Comparison of ENCODE assay signal across 1 cellular context in the genomic region with DNA sequence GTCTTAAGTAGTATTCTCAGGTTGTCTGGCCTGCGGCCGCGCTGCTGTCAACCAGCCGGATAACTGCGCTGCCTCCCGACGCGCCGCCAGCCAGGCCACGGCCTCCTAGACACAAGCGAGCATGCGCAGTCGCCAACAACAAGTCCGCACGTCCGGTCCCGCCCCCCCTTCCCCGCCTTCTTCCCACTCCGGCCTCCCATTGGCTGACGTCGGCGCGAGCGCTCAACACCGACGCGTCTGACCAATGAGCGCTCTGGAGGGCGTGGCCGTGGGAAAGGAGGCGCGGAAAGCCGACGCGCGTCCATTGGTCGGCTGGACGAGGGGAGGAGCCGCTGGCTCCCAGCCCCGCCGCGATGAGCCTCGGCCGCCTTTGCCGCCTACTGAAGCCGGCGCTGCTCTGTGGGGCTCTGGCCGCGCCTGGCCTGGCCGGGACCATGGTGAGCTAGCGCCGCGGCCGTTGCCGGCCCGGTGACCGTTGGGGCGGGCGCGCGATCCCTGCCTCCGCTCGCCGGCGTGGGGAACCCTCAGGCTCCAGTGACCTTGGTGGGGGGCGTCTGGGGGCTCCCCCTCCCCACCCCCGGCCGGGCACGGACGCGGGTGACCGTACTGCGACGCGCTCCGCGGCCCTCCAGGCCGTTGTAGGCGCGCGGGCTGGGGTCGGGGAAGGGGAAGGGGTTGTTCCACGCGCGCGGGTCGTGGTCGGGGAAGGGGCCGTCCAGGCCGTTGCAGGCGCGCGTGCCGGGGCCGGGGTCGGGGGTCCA.
TF ChIP-seq lines count a peak whose summit lies in the region.

A gene with protein sequence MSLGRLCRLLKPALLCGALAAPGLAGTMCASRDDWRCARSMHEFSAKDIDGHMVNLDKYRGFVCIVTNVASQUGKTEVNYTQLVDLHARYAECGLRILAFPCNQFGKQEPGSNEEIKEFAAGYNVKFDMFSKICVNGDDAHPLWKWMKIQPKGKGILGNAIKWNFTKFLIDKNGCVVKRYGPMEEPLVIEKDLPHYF (plus strand): TSS at position 304 of the 761 bp plus-strand sequence. CDS start 50 bp downstream, at position 354.

TF ChIP-seq in K562, 482 proteins besides CTCF, POLR2A, EP300 and RAD21 (continued from another document and continues in another):
- TF ChIP-seq, protein P1, sequence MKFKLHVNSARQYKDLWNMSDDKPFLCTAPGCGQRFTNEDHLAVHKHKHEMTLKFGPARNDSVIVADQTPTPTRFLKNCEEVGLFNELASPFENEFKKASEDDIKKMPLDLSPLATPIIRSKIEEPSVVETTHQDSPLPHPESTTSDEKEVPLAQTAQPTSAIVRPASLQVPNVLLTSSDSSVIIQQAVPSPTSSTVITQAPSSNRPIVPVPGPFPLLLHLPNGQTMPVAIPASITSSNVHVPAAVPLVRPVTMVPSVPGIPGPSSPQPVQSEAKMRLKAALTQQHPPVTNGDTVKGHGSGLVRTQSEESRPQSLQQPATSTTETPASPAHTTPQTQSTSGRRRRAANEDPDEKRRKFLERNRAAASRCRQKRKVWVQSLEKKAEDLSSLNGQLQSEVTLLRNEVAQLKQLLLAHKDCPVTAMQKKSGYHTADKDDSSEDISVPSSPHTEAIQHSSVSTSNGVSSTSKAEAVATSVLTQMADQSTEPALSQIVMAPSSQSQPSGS (CRISPR knock-in tag; IDR thresholded peaks at IDR 0.05) = no peak
- no peak; the same call in 1 of the 2 replicates for TF ChIP-seq ZBTB1 (CRISPR knock-in tag; IDR thresholded peaks at IDR 0.05; ENCODE audit: borderline replicate concordance, low read depth)
- TF ChIP-seq, protein P2, sequence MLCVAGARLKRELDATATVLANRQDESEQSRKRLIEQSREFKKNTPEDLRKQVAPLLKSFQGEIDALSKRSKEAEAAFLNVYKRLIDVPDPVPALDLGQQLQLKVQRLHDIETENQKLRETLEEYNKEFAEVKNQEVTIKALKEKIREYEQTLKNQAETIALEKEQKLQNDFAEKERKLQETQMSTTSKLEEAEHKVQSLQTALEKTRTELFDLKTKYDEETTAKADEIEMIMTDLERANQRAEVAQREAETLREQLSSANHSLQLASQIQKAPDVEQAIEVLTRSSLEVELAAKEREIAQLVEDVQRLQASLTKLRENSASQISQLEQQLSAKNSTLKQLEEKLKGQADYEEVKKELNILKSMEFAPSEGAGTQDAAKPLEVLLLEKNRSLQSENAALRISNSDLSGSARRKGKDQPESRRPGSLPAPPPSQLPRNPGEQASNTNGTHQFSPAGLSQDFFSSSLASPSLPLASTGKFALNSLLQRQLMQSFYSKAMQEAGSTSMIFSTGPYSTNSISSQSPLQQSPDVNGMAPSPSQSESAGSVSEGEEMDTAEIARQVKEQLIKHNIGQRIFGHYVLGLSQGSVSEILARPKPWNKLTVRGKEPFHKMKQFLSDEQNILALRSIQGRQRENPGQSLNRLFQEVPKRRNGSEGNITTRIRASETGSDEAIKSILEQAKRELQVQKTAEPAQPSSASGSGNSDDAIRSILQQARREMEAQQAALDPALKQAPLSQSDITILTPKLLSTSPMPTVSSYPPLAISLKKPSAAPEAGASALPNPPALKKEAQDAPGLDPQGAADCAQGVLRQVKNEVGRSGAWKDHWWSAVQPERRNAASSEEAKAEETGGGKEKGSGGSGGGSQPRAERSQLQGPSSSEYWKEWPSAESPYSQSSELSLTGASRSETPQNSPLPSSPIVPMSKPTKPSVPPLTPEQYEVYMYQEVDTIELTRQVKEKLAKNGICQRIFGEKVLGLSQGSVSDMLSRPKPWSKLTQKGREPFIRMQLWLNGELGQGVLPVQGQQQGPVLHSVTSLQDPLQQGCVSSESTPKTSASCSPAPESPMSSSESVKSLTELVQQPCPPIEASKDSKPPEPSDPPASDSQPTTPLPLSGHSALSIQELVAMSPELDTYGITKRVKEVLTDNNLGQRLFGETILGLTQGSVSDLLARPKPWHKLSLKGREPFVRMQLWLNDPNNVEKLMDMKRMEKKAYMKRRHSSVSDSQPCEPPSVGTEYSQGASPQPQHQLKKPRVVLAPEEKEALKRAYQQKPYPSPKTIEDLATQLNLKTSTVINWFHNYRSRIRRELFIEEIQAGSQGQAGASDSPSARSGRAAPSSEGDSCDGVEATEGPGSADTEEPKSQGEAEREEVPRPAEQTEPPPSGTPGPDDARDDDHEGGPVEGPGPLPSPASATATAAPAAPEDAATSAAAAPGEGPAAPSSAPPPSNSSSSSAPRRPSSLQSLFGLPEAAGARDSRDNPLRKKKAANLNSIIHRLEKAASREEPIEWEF (CRISPR knock-in tag; IDR thresholded peaks at IDR 0.05) = no peak
- TF ChIP-seq ZNF561 (CRISPR knock-in tag; conservative IDR thresholded peaks at IDR 0.05) = no peak
- no peak for TF ChIP-seq POU5F1 (IDR thresholded peaks at IDR 0.05; ENCODE audit: borderline replicate concordance, low read depth, low read length, partially characterized antibody)
- no peak for TF ChIP-seq NFXL1 (CRISPR knock-in tag; IDR thresholded peaks at IDR 0.05)
- no peak for TF ChIP-seq PHB2 (IDR thresholded peaks at IDR 0.05; ENCODE audit: low read depth)
- TF ChIP-seq, protein P3, sequence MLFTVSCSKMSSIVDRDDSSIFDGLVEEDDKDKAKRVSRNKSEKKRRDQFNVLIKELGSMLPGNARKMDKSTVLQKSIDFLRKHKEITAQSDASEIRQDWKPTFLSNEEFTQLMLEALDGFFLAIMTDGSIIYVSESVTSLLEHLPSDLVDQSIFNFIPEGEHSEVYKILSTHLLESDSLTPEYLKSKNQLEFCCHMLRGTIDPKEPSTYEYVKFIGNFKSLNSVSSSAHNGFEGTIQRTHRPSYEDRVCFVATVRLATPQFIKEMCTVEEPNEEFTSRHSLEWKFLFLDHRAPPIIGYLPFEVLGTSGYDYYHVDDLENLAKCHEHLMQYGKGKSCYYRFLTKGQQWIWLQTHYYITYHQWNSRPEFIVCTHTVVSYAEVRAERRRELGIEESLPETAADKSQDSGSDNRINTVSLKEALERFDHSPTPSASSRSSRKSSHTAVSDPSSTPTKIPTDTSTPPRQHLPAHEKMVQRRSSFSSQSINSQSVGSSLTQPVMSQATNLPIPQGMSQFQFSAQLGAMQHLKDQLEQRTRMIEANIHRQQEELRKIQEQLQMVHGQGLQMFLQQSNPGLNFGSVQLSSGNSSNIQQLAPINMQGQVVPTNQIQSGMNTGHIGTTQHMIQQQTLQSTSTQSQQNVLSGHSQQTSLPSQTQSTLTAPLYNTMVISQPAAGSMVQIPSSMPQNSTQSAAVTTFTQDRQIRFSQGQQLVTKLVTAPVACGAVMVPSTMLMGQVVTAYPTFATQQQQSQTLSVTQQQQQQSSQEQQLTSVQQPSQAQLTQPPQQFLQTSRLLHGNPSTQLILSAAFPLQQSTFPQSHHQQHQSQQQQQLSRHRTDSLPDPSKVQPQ (CRISPR knock-in tag; IDR thresholded peaks at IDR 0.05; ENCODE audit: borderline replicate concordance) = no peak
- TF ChIP-seq RBM34 (IDR thresholded peaks at IDR 0.05; ENCODE audit: borderline replicate concordance, insufficient read depth, low read length) = no peak; the same call in 1 of the 2 replicates
- no peak for TF ChIP-seq ILF3 (IDR thresholded peaks at IDR 0.05; ENCODE audit: borderline replicate concordance)
- TF ChIP-seq, protein P4, sequence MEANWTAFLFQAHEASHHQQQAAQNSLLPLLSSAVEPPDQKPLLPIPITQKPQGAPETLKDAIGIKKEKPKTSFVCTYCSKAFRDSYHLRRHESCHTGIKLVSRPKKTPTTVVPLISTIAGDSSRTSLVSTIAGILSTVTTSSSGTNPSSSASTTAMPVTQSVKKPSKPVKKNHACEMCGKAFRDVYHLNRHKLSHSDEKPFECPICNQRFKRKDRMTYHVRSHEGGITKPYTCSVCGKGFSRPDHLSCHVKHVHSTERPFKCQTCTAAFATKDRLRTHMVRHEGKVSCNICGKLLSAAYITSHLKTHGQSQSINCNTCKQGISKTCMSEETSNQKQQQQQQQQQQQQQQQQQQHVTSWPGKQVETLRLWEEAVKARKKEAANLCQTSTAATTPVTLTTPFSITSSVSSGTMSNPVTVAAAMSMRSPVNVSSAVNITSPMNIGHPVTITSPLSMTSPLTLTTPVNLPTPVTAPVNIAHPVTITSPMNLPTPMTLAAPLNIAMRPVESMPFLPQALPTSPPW (CRISPR knock-in tag; IDR thresholded peaks at IDR 0.05) = no peak
- no peak for TF ChIP-seq FOXJ2 (tag; IDR thresholded peaks at IDR 0.05)
- TF ChIP-seq RFX1 (IDR thresholded peaks at IDR 0.05) = no peak
- no peak for TF ChIP-seq FOSL1 (tag; conservative IDR thresholded peaks at IDR 0.05)
- TF ChIP-seq CCAR2 (IDR thresholded peaks at IDR 0.05; ENCODE audit: low read depth, low read length) = no peak
- no peak for TF ChIP-seq ZNF224 (CRISPR knock-in tag; IDR thresholded peaks at IDR 0.05)
- TF ChIP-seq, protein P5, sequence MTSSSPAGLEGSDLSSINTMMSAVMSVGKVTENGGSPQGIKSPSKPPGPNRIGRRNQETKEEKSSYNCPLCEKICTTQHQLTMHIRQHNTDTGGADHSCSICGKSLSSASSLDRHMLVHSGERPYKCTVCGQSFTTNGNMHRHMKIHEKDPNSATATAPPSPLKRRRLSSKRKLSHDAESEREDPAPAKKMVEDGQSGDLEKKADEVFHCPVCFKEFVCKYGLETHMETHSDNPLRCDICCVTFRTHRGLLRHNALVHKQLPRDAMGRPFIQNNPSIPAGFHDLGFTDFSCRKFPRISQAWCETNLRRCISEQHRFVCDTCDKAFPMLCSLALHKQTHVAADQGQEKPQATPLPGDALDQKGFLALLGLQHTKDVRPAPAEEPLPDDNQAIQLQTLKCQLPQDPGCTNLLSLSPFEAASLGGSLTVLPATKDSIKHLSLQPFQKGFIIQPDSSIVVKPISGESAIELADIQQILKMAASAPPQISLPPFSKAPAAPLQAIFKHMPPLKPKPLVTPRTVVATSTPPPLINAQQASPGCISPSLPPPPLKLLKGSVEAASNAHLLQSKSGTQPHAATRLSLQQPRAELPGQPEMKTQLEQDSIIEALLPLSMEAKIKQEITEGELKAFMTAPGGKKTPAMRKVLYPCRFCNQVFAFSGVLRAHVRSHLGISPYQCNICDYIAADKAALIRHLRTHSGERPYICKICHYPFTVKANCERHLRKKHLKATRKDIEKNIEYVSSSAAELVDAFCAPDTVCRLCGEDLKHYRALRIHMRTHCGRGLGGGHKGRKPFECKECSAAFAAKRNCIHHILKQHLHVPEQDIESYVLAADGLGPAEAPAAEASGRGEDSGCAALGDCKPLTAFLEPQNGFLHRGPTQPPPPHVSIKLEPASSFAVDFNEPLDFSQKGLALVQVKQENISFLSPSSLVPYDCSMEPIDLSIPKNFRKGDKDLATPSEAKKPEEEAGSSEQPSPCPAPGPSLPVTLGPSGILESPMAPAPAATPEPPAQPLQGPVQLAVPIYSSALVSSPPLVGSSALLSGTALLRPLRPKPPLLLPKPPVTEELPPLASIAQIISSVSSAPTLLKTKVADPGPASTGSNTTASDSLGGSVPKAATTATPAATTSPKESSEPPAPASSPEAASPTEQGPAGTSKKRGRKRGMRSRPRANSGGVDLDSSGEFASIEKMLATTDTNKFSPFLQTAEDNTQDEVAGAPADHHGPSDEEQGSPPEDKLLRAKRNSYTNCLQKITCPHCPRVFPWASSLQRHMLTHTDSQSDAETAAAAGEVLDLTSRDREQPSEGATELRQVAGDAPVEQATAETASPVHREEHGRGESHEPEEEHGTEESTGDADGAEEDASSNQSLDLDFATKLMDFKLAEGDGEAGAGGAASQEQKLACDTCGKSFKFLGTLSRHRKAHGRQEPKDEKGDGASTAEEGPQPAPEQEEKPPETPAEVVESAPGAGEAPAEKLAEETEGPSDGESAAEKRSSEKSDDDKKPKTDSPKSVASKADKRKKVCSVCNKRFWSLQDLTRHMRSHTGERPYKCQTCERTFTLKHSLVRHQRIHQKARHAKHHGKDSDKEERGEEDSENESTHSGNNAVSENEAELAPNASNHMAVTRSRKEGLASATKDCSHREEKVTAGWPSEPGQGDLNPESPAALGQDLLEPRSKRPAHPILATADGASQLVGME (CRISPR knock-in tag; IDR thresholded peaks at IDR 0.05) = peak; percentile 69; the same call in 1 of the 2 replicates
- TF ChIP-seq MED1 (CRISPR knock-in tag; IDR thresholded peaks at IDR 0.05; ENCODE audit: borderline replicate concordance) = no peak
- TF ChIP-seq HDAC8 (tag; IDR thresholded peaks at IDR 0.05) = no peak
- TF ChIP-seq ZNF143 (CRISPR knock-in tag; IDR thresholded peaks at IDR 0.05) = no peak
- TF ChIP-seq, protein P6, sequence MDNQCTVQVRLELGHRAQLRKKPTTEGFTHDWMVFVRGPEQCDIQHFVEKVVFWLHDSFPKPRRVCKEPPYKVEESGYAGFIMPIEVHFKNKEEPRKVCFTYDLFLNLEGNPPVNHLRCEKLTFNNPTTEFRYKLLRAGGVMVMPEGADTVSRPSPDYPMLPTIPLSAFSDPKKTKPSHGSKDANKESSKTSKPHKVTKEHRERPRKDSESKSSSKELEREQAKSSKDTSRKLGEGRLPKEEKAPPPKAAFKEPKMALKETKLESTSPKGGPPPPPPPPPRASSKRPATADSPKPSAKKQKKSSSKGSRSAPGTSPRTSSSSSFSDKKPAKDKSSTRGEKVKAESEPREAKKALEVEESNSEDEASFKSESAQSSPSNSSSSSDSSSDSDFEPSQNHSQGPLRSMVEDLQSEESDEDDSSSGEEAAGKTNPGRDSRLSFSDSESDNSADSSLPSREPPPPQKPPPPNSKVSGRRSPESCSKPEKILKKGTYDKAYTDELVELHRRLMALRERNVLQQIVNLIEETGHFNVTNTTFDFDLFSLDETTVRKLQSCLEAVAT (IDR thresholded peaks at IDR 0.05) = peak in 1 of 2 experiments; percentile 22; a peak in 1 of 4 replicates
- no peak for TF ChIP-seq MCM5 (IDR thresholded peaks at IDR 0.05; ENCODE audit: low read depth)
- no peak for TF ChIP-seq SAFB2 (IDR thresholded peaks at IDR 0.05; ENCODE audit: borderline replicate concordance, low read depth, low read length, severe bottlenecking)
- TF ChIP-seq ETV6 (IDR thresholded peaks at IDR 0.05; ENCODE audit: borderline replicate concordance in 1 of 2, low read depth in 2 of 2, low read length in 1 of 2) = no peak
- 0 out of 2 replicates have a peak, but pooled peaks have one; percentile 27 for TF ChIP-seq ETV6 (CRISPR knock-in tag; IDR thresholded peaks at IDR 0.05; ENCODE audit: borderline replicate concordance)
- TF ChIP-seq, protein P7, sequence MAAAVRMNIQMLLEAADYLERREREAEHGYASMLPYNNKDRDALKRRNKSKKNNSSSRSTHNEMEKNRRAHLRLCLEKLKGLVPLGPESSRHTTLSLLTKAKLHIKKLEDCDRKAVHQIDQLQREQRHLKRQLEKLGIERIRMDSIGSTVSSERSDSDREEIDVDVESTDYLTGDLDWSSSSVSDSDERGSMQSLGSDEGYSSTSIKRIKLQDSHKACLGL (CRISPR knock-in tag; IDR thresholded peaks at IDR 0.05; ENCODE audit: borderline replicate concordance, poor library complexity, severe bottlenecking) = no peak
- TF ChIP-seq DACH1 (IDR thresholded peaks at IDR 0.05; ENCODE audit: partially characterized antibody) = no peak
- TF ChIP-seq ZNF830 (CRISPR knock-in tag; IDR thresholded peaks at IDR 0.05) = no peak
- TF ChIP-seq ZNF77 (CRISPR knock-in tag; IDR thresholded peaks at IDR 0.05) = no peak
- TF ChIP-seq, protein P8, sequence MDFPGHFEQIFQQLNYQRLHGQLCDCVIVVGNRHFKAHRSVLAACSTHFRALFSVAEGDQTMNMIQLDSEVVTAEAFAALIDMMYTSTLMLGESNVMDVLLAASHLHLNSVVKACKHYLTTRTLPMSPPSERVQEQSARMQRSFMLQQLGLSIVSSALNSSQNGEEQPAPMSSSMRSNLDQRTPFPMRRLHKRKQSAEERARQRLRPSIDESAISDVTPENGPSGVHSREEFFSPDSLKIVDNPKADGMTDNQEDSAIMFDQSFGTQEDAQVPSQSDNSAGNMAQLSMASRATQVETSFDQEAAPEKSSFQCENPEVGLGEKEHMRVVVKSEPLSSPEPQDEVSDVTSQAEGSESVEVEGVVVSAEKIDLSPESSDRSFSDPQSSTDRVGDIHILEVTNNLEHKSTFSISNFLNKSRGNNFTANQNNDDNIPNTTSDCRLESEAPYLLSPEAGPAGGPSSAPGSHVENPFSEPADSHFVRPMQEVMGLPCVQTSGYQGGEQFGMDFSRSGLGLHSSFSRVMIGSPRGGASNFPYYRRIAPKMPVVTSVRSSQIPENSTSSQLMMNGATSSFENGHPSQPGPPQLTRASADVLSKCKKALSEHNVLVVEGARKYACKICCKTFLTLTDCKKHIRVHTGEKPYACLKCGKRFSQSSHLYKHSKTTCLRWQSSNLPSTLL (IDR thresholded peaks at IDR 0.05) = no peak
- peak; percentile 79 for TF ChIP-seq PCBP1 (IDR thresholded peaks at IDR 0.05; ENCODE audit: low read depth, low read length, poor library complexity, severe bottlenecking)
